In the genomic region with DNA sequence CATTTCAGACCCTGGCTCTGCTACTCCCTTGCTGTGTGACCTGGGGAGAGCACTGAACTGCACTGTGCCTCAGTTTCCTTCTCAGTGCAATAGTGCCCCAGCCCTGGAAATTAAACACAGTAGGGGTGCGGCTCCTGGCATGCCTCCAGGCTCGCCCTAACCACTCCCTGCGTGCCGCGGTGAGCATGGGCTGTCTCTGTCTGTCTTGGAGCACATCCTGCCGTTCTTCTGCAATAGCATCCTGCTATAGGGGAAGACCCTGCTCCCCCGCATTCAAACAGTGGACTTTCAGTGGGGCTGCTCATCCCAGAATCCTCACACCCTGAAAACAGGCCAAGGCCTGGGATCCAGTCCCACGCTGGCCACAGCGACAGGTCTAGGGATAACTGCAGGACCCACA, we compare ENCODE assay signal across 14 cellular contexts.
DNase-seq lines count a peak whose midpoint lies in the region; ATAC-seq lines count a peak whose summit lies in the region.
"Had no signal": no experiment of that assay in that cellular context is flagged by ENCODE, and none has a peak within 500 bp of the region (broad histone marks: within the 10 kb centered on the region; RNA-seq: fewer than 3 reads in every experiment).

No MANE protein-coding gene starts in this region.

- ATAC-seq in GM18517 (IDR thresholded peaks at IDR 0.05; ENCODE audit: unreplicated experiment) (peak; percentile 24), GM21390 (IDR thresholded peaks at IDR 0.05; ENCODE audit: unreplicated experiment) (peak; percentile 43), HG02973 (IDR thresholded peaks at IDR 0.05; ENCODE audit: unreplicated experiment) (peak; percentile 32), HG03575 (IDR thresholded peaks at IDR 0.05; ENCODE audit: extremely low read depth, insufficient number of reproducible peaks, low FRiP score, unreplicated experiment) (peak; percentile 9)
- ATAC-seq: activated T-helper 17 cell treated with anti-CD3 and anti-CD28 coated beads, Interleukin-2, amount 50 U/mL, for 72 hours had no signal

- DNase-seq in foreskin melanocyte (no peak), middle frontal gyrus (ENCODE audit: extremely low spot score, low spot score) (no peak), T-helper 2 cell (no peak), putamen (ENCODE audit: low spot score) (no peak)
- DNase-seq: activated CD4-positive, CD25-positive, alpha-beta regulatory T cell treated with anti-CD3 and anti-CD28 coated beads, Interleukin-2, amount 50 U/mL, for 72 hours; midbrain; NCI-H526 treated with DMSO at 0.1 percent for 48 hours; SIG-M5; thyroid gland had no signal
